In the genomic region with DNA sequence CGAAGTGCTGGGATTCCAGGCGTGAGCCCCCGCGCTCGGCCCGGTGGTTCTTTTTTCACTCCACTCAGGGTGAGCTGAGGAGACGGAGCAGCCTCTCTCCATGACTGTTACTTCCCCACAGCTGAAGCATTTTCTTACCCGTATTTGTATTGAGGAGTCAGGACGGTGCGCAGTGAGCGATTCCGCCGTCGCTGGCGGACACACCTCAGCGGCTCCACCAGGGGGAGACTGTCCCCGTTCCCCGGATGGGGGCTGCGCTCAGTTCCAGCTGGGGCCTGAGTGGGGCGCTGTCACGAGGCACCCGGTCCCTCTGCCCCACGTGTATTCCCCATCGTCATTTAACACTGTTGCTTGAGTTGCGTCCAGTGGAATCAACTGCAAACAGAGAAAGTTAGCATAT, we compare ENCODE assay signal across 25 cellular contexts.
A peak's percentile ranks its signal among the peaks of the same experiment; 100 is the strongest.
DNase-seq lines count a peak whose midpoint lies in the region; ATAC-seq and TF ChIP-seq lines count a peak whose summit lies in the region.
"Had no signal": no experiment of that assay in that cellular context is flagged by ENCODE, and none has a peak within 500 bp of the region (broad histone marks: within the 10 kb centered on the region; RNA-seq: fewer than 3 reads in every experiment).

No MANE protein-coding gene starts in this region.

- no peak overlapping the region for H3K27ac ChIP-seq in HCT116 (ENCODE audit: low read depth, low read length)
- H3K27ac ChIP-seq in mesenchymal stem cell (ENCODE audit: low read length, poor library complexity, severe bottlenecking), result no peak overlapping the region
- H3K27ac ChIP-seq in uterus, result no peak overlapping the region
- H3K27ac ChIP-seq: foreskin keratinocyte, parathyroid adenoma, right atrium auricular region, RWPE1 had no signal

- H3K9ac ChIP-seq in HCT116 (ENCODE audit: low read length), result no peak overlapping the region
- no peak overlapping the region for H3K9ac ChIP-seq in mesenchymal stem cell (ENCODE audit: low read length)
- H3K9ac ChIP-seq: parathyroid adenoma had no signal

- H4K20me1 ChIP-seq in HCT116 (ENCODE audit: insufficient read depth), result no peaks in the 10 kb centered on the region

- RAD21 ChIA-PET in HCT116 (lab: Charles Lee; ENCODE audit: low non-redundant PET in 1 of 2, low total read pairs in 2 of 2, uncharacterized antibody in 2 of 2, unreplicated experiment in 2 of 2), result no interaction called here

- no peak overlapping the region for H3K18ac ChIP-seq in mesenchymal stem cell (ENCODE audit: low read depth in 1 of 2, low read length in 2 of 2)

- TF ChIP-seq POLR2A in HCT116 (IDR thresholded peaks at IDR 0.05; ENCODE audit: borderline replicate concordance, extremely low read depth, insufficient read depth, insufficient read length) (no peak), uterus (IDR thresholded peaks at IDR 0.05) (no peak)

- no peaks in the 10 kb centered on the region for H3K36me3 ChIP-seq in BE2C
- no peaks in the 10 kb centered on the region for H3K36me3 ChIP-seq in HCT116 (ENCODE audit: control insufficient read depth in 1 of 2, insufficient read depth in 2 of 2, low read length in 2 of 2)
- no peaks in the 10 kb centered on the region for H3K36me3 ChIP-seq in mesenchymal stem cell (ENCODE audit: control insufficient read depth in 1 of 2, insufficient read depth in 2 of 2, low read depth in 1 of 2, low read length in 2 of 2)
- H3K36me3 ChIP-seq in uterus, result no peaks in the 10 kb centered on the region
- H3K36me3 ChIP-seq: right atrium auricular region had no signal

- intact Hi-C loops in HCT116 (cut with micrococcal nuclease) (no loop called here), uterus (cut with DNase I; ENCODE audit: low total_unique reads) (no loop called here)

- BruUV-seq in HCT116 (replicated peaks; lab: Mats Ljungman, UMichigan), result no TSS peak

- H3K79me2 ChIP-seq in HCT116 (ENCODE audit: insufficient read depth, low read length), result no peaks in the 10 kb centered on the region
- H3K79me2 ChIP-seq: parathyroid adenoma had no signal

- peaks cover 5% of the 10 kb centered on the region; the same call in 1 of the 2 replicates for H3K36me3 Mint-ChIP-seq in WTC11
- H3K36me3 Mint-ChIP-seq: activated CD4-positive, alpha-beta memory T cell treated with anti-CD3 and anti-CD28 coated beads for 36 hours; CD14-positive monocyte had no signal

- H4K8ac ChIP-seq in mesenchymal stem cell (ENCODE audit: low read length), result no peak overlapping the region

- H3K79me1 ChIP-seq in mesenchymal stem cell (replicated peaks; ENCODE audit: low read length, poor library complexity, severe bottlenecking), result no peaks in the 10 kb centered on the region

- 98% methylated on average over 25 of the region's 25 CpGs for WGBS in mesenchymal stem cell

- H2BK15ac ChIP-seq in mesenchymal stem cell (ENCODE audit: low read depth, poor library complexity, severe bottlenecking), result no peak overlapping the region

- DNase-seq in BE2C (no peak), HCT116 (ENCODE audit: low read depth, low spot score) (no peak), WTC11 (ENCODE audit: low spot score) (peak; percentile 71), mesenchymal stem cell (no peak), NCI-H345 (lab: John Stamatoyannopoulos, UW) (no peak), NCI-H1092 (lab: John Stamatoyannopoulos, UW) (no peak), uterus (no peak)
- no peak for DNase-seq in activated CD4-positive, alpha-beta T cell treated with anti-CD3 and anti-CD28 coated beads for 1 hour
- DNase-seq: activated CD4-positive, alpha-beta memory T cell treated with anti-CD3 and anti-CD28 coated beads for 36 hours; activated CD4-positive, CD25-positive, alpha-beta regulatory T cell; activated CD8-positive, alpha-beta memory T cell treated with anti-CD3 and anti-CD28 coated beads, Interleukin-2, amount 50 U/mL, for 48 hours; foreskin keratinocyte; natural killer cell; NCI-H1048; NCI-H187; NCI-H2171 treated with DMSO at 0.1 percent for 48 hours; NCI-H526; stimulated activated CD4-positive, alpha-beta T cell treated with anti-CD3 and anti-CD28 coated beads, Interleukin-12 subunit alpha, Interleukin-12 subunit beta, amount 100 ng/mL, for 4 hours; stimulated activated CD4-positive, alpha-beta T cell treated with anti-CD3 and anti-CD28 coated beads, Interleukin-4, amount 100 ng/mL, for 24 hours; stimulated activated naive CD4-positive, alpha-beta T cell had no signal

- no peak overlapping the region for H2BK12ac ChIP-seq in mesenchymal stem cell (ENCODE audit: low read length in 2 of 2)

- no peak overlapping the region for H3K27ac Mint-ChIP-seq in WTC11
- H3K27ac Mint-ChIP-seq: activated CD4-positive, alpha-beta memory T cell treated with anti-CD3 and anti-CD28 coated beads for 36 hours; CD14-positive monocyte; natural killer cell had no signal

- peaks cover 21% of the 10 kb centered on the region for H3K4me1 Mint-ChIP-seq in WTC11
- H3K4me1 Mint-ChIP-seq: CD14-positive monocyte, natural killer cell had no signal

- H2BK120ac ChIP-seq in mesenchymal stem cell (ENCODE audit: low read depth, low read length), result no peak overlapping the region

- no peaks in the 10 kb centered on the region for H3K4me1 ChIP-seq in BE2C
- no peaks in the 10 kb centered on the region for H3K4me1 ChIP-seq in HCT116 (ENCODE audit: control insufficient read depth in 1 of 2, insufficient read depth in 2 of 2, low read length in 2 of 2)
- no peaks in the 10 kb centered on the region for H3K4me1 ChIP-seq in mesenchymal stem cell (ENCODE audit: control insufficient read depth, insufficient read depth, low read depth, low read length)
- no peaks in the 10 kb centered on the region for H3K4me1 ChIP-seq in uterus
- H3K4me1 ChIP-seq: foreskin keratinocyte, parathyroid adenoma, right atrium auricular region had no signal

- no peak overlapping the region for H3K4me3 ChIP-seq in BE2C (ENCODE audit: low read depth, low read length)
- no peak overlapping the region for H3K4me3 ChIP-seq in HCT116 (replicated peaks in 1 of 2; ENCODE audit: low read depth in 1 of 2, low read length in 2 of 2)
- no peak overlapping the region for H3K4me3 ChIP-seq in mesenchymal stem cell (ENCODE audit: insufficient read depth in 1 of 2, low read depth in 1 of 2, low read length in 2 of 2)
- H3K4me3 ChIP-seq in uterus, result no peak overlapping the region
- H3K4me3 ChIP-seq: right atrium auricular region had no signal

- no peak overlapping the region for H2AK5ac ChIP-seq in mesenchymal stem cell (ENCODE audit: low read length, severe bottlenecking)

- H3K27me3 Mint-ChIP-seq in WTC11 (ENCODE audit: low read depth), result no peaks in the 10 kb centered on the region; the same call in 1 of the 2 replicates
- H3K27me3 Mint-ChIP-seq: activated CD4-positive, alpha-beta memory T cell treated with anti-CD3 and anti-CD28 coated beads for 36 hours had no signal

- H2AFZ ChIP-seq in HCT116 (ENCODE audit: low read depth, low read length, poor library complexity, severe bottlenecking) (no peak overlapping the region), mesenchymal stem cell (ENCODE audit: low read depth, low read length) (no peak overlapping the region)
- H2AFZ ChIP-seq: parathyroid adenoma had no signal

- no peak overlapping the region for H3K4me3 Mint-ChIP-seq in WTC11
- H3K4me3 Mint-ChIP-seq: activated CD4-positive, alpha-beta memory T cell treated with anti-CD3 and anti-CD28 coated beads for 36 hours; CD14-positive monocyte; natural killer cell had no signal

- CTCF ChIA-PET in HCT116 (lab: Charles Lee), result no interaction called here
- CTCF ChIA-PET in WTC11 (lab: Charles Lee), result interaction anchor here (0.6 to 1.2 kb wide), 7 partner anchors 12 to 246 kb away, joined by 3 to 4 read pairs (median 3); no protein-coding TSS in a partner anchor

- H3K23ac ChIP-seq in mesenchymal stem cell (ENCODE audit: low read length in 2 of 2), result no peak overlapping the region

- no peak for TF ChIP-seq RAD21 in HCT116 (IDR thresholded peaks at IDR 0.05; ENCODE audit: low read depth)

- no peak overlapping the region for H3K4me2 ChIP-seq in HCT116 (ENCODE audit: low read length)
- H3K4me2 ChIP-seq in mesenchymal stem cell (ENCODE audit: low read length, poor library complexity, severe bottlenecking), result no peak overlapping the region

- no peak overlapping the region for H2BK5ac ChIP-seq in mesenchymal stem cell (ENCODE audit: low read depth, low read length, poor library complexity, severe bottlenecking)

- peak; percentile 53 for ATAC-seq in HCT116
- peak; percentile 97 for ATAC-seq in WTC11
- ATAC-seq: foreskin keratinocyte, left lobe of liver, natural killer cell had no signal

- H3K14ac ChIP-seq in mesenchymal stem cell (ENCODE audit: low read length in 2 of 2), result no peak overlapping the region

- H3K9me3 Mint-ChIP-seq in WTC11, result peaks cover 19% of the 10 kb centered on the region

- H3K4ac ChIP-seq in mesenchymal stem cell (ENCODE audit: low read depth in 1 of 2, low read length in 2 of 2), result no peak overlapping the region

- H3K9me3 ChIP-seq in BE2C (no peaks in the 10 kb centered on the region; the same call in 1 of the 2 replicates), HCT116 (ENCODE audit: control insufficient read depth in 1 of 2, insufficient read depth in 1 of 2, low read depth in 1 of 2, low read length in 2 of 2) (no peaks in the 10 kb centered on the region), mesenchymal stem cell (ENCODE audit: control insufficient read depth, low read length) (no peaks in the 10 kb centered on the region), uterus (no peaks in the 10 kb centered on the region)
- H3K9me3 ChIP-seq: right atrium auricular region had no signal

- no peaks in the 10 kb centered on the region for H3K27me3 ChIP-seq in BE2C
- H3K27me3 ChIP-seq in HCT116 (ENCODE audit: insufficient read depth, low read length), result no peaks in the 10 kb centered on the region
- no peaks in the 10 kb centered on the region for H3K27me3 ChIP-seq in mesenchymal stem cell (ENCODE audit: control insufficient read depth in 1 of 2, insufficient read depth in 1 of 2, low read length in 2 of 2)
- no peaks in the 10 kb centered on the region for H3K27me3 ChIP-seq in uterus
- H3K27me3 ChIP-seq: foreskin keratinocyte, right atrium auricular region had no signal

- H3K9me2 ChIP-seq in HCT116 (ENCODE audit: insufficient read depth), result no peaks in the 10 kb centered on the region

- TF ChIP-seq CTCF in BE2C (IDR thresholded peaks at IDR 0.05; ENCODE audit: low read depth, low read length) (peak; percentile 47), HCT116 (IDR thresholded peaks at IDR 0.05 in 2 of 3, conservative IDR thresholded peaks at IDR 0.05 in 1 of 3; ENCODE audit: borderline replicate concordance in 1 of 3, insufficient read depth in 1 of 3, low read depth in 2 of 3, low read length in 2 of 3) (peak; percentile 33 to 72 (median 57); a peak in 5 of 6 replicates), WTC11 (IDR thresholded peaks at IDR 0.05) (peak; percentile 93), uterus (IDR thresholded peaks at IDR 0.05) (no peak)

- POLR2A ChIA-PET in HCT116 (lab: Charles Lee) (no interaction called here), WTC11 (lab: Charles Lee) (no interaction called here)

- peak overlapping the region; percentile 21 for H4K91ac ChIP-seq in mesenchymal stem cell (ENCODE audit: low read length)

TF ChIP-seq in HCT116, 20 proteins besides CTCF, POLR2A, EP300 and RAD21 (continues in another document):
- no peak for TF ChIP-seq FOSL1 (IDR thresholded peaks at IDR 0.05; ENCODE audit: low read depth)

Comparison
In these comparisons a context has a peak if more than half of its experiments do, and no peak if none do; other contexts are left out.
1. CTCF ChIP-seq: peak in BE2C (single experiment), HCT116 (3 of 3) and WTC11 (single experiment); none in uterus (0 of 4).